Comparison of ENCODE assay signal across 8 cellular contexts in the genomic region with DNA sequence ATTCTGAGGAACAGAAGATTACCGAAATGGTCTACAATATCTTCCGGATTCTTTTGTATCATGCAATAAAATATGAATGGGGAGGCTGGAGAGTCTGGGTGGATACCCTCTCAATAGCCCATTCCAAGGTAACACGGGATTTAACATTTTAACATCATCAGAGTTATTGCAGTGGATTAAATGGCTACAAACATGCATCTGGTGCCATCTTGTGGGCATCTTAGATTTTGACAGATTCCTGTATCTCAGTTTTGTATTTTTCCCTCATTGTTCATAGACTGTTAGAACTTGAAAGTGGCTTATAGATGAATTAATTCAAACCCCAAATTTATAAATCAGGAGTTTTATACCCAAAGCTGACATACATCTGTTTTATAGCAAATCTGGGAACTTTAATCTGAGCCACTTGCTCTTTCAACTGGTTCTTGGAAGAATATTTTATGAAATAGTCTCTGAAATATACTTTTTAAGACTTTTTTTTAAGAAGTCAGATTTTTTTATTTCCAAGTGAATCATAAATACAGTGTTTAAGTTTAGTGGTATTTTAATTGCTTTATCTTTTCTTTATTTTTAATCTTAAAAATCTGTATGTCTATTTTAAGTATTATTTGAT.
DNase-seq lines count a peak whose midpoint lies in the region; ATAC-seq, FAIRE-seq and TF ChIP-seq lines count a peak whose summit lies in the region.

No MANE protein-coding gene starts in this region.

- no peak overlapping the region for H3K27ac ChIP-seq in K562 (ENCODE audit: extremely low read depth, low read depth, low read length)
- H3K27ac ChIP-seq in thyroid gland = no peak overlapping the region

- TF ChIP-seq POLR2A in K562 (conservative IDR thresholded peaks at IDR 0.05) (no peak), thyroid gland (IDR thresholded peaks at IDR 0.05) (no peak)

- FAIRE-seq in K562 (lab: Jason Lieb, UNC) (no peak), islet of Langerhans (lab: Jason Lieb, UNC) (peak; percentile 98)

- in situ Hi-C loops in K562 (cut with MboI) = loop anchor here (25.0 kb wide), 1 partner anchor 1220 kb away; no protein-coding TSS in a partner anchor

- H4K20me1 ChIP-seq in K562 (replicated peaks; ENCODE audit: control insufficient read depth, insufficient read depth, low read length) = no peaks in the 10 kb centered on the region

- H3K4me1 ChIP-seq in K562 (replicated peaks in 1 of 2; ENCODE audit: control insufficient read depth in 2 of 2, insufficient read depth in 2 of 2, low read length in 2 of 2) = no peaks in the 10 kb centered on the region
- H3K4me1 ChIP-seq in thyroid gland = no peaks in the 10 kb centered on the region

- no peak overlapping the region for H2AFZ ChIP-seq in K562 (ENCODE audit: low read depth, low read length)

- no peaks in the 10 kb centered on the region for H3K9me1 ChIP-seq in K562 (ENCODE audit: control insufficient read depth, insufficient read depth, low read length)

- BruUV-seq in K562 (replicated peaks; lab: Mats Ljungman, UMichigan) = no TSS peak

- POLR2A ChIA-PET in K562 (lab: Yijun Ruan, JAX) = no interaction called here

- DNase-seq in COR-L47 (lab: John Stamatoyannopoulos, UW) (peak; percentile 54), NCI-H82 (lab: John Stamatoyannopoulos, UW) (peak; percentile 86), K562 (ENCODE audit: extremely low read depth in 1 of 4, low spot score in 3 of 4) (peak in 3 of 4 experiments; percentile 4 to 34 (median 6)), thyroid gland (peak; percentile 21 to 34), OCI-M2 (lab: John Stamatoyannopoulos, UW; ENCODE audit: unreplicated experiment) (no peak)

- H3K9me3 ChIP-seq in K562 (replicated peaks; ENCODE audit: control insufficient read depth, insufficient read depth, low read depth, low read length) (no peaks in the 10 kb centered on the region), thyroid gland (no peaks in the 10 kb centered on the region)

- H3K27me3 ChIP-seq in K562 (ENCODE audit: control insufficient read depth in 2 of 2, insufficient read depth in 2 of 2, low read length in 2 of 2) (no peaks in the 10 kb centered on the region), thyroid gland (no peaks in the 10 kb centered on the region)

- ATAC-seq in GM18868 (IDR thresholded peaks at IDR 0.05; ENCODE audit: unreplicated experiment) (peak; percentile 82), HG03342 (IDR thresholded peaks at IDR 0.05; ENCODE audit: unreplicated experiment) (peak; percentile 77), K562 (no peak)

- peak in 2 of 3 experiments; percentile 22 to 47; a peak in 2 of 6 replicates for TF ChIP-seq CTCF in K562 (IDR thresholded peaks at IDR 0.05 in 2 of 3, conservative IDR thresholded peaks at IDR 0.05 in 1 of 3; ENCODE audit: insufficient read depth in 2 of 3, low read depth in 1 of 3, low read length in 3 of 3)
- peak in 5 of 6 experiments; percentile 47 to 83 (median 71) for TF ChIP-seq CTCF in thyroid gland (IDR thresholded peaks at IDR 0.05)

- peak; percentile 68 to 70 for TF ChIP-seq RAD21 in K562 (CRISPR knock-in tag; conservative IDR thresholded peaks at IDR 0.05 in 1 of 2, IDR thresholded peaks at IDR 0.05 in 1 of 2)

- H3K4me3 ChIP-seq in K562 (no peak overlapping the region), thyroid gland (replicated peaks in 1 of 3) (no peak overlapping the region)

- H3K79me2 ChIP-seq in K562 (ENCODE audit: control insufficient read depth, insufficient read depth, low read length) = no peaks in the 10 kb centered on the region

- H3K36me3 ChIP-seq in K562 (ENCODE audit: control insufficient read depth, insufficient read depth, low read length) = no peaks in the 10 kb centered on the region
- H3K36me3 ChIP-seq in thyroid gland = no peaks in the 10 kb centered on the region

- no peak for TF ChIP-seq EP300 in K562 (IDR thresholded peaks at IDR 0.05; ENCODE audit: low read length)

- CTCF ChIA-PET in K562 (lab: Yijun Ruan, JAX; ENCODE audit: low intra/inter-chr PET ratio) = no interaction called here

- intact Hi-C loops in K562 (cut with micrococcal nuclease) = loop anchor here (2.0 kb wide), 1 partner anchor 1226 kb away; no protein-coding TSS in a partner anchor
- intact Hi-C loops in thyroid gland (cut with DNase I) = loop anchor here (5.0 kb wide), 1 partner anchor 1225 kb away; no protein-coding TSS in a partner anchor

- 0% methylated on average over 3 of the region's 3 CpGs for WGBS in K562 (ENCODE audit: insufficient coverage, low coverage, missing lambda C conversion rate)
- WGBS in thyroid gland, 2 donors = 33 to 39% methylated on average over 3 of the region's 3 CpGs

- no peak overlapping the region for H3K4me2 ChIP-seq in K562 (ENCODE audit: insufficient read depth, low read length)

- no peak overlapping the region for H3K9ac ChIP-seq in K562 (ENCODE audit: insufficient read depth in 1 of 2, low read depth in 2 of 2, low read length in 2 of 2)

TF ChIP-seq in K562, 482 proteins besides CTCF, POLR2A, EP300 and RAD21:
- TF ChIP-seq, protein P1, sequence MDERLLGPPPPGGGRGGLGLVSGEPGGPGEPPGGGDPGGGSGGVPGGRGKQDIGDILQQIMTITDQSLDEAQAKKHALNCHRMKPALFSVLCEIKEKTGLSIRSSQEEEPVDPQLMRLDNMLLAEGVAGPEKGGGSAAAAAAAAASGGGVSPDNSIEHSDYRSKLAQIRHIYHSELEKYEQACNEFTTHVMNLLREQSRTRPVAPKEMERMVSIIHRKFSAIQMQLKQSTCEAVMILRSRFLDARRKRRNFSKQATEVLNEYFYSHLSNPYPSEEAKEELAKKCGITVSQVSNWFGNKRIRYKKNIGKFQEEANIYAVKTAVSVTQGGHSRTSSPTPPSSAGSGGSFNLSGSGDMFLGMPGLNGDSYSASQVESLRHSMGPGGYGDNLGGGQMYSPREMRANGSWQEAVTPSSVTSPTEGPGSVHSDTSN (CRISPR knock-in tag; IDR thresholded peaks at IDR 0.05; ENCODE audit: low read depth) = no peak
- TF ChIP-seq, protein P1 (tag; conservative IDR thresholded peaks at IDR 0.05; ENCODE audit: low read depth) = no peak
- no peak for TF ChIP-seq CREB1 (IDR thresholded peaks at IDR 0.05)
- TF ChIP-seq CREB1 (CRISPR knock-in tag; IDR thresholded peaks at IDR 0.05) = no peak
- TF ChIP-seq U2AF1 (optimal IDR thresholded peaks at IDR 0.05; ENCODE audit: low read depth, low read length) = no peak
- TF ChIP-seq HIVEP1 (CRISPR knock-in tag; IDR thresholded peaks at IDR 0.05) = no peak
- TF ChIP-seq, protein P2, sequence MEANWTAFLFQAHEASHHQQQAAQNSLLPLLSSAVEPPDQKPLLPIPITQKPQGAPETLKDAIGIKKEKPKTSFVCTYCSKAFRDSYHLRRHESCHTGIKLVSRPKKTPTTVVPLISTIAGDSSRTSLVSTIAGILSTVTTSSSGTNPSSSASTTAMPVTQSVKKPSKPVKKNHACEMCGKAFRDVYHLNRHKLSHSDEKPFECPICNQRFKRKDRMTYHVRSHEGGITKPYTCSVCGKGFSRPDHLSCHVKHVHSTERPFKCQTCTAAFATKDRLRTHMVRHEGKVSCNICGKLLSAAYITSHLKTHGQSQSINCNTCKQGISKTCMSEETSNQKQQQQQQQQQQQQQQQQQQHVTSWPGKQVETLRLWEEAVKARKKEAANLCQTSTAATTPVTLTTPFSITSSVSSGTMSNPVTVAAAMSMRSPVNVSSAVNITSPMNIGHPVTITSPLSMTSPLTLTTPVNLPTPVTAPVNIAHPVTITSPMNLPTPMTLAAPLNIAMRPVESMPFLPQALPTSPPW (CRISPR knock-in tag; IDR thresholded peaks at IDR 0.05) = no peak
- TF ChIP-seq ZKSCAN3 (CRISPR knock-in tag; IDR thresholded peaks at IDR 0.05) = no peak
- TF ChIP-seq, protein P3, sequence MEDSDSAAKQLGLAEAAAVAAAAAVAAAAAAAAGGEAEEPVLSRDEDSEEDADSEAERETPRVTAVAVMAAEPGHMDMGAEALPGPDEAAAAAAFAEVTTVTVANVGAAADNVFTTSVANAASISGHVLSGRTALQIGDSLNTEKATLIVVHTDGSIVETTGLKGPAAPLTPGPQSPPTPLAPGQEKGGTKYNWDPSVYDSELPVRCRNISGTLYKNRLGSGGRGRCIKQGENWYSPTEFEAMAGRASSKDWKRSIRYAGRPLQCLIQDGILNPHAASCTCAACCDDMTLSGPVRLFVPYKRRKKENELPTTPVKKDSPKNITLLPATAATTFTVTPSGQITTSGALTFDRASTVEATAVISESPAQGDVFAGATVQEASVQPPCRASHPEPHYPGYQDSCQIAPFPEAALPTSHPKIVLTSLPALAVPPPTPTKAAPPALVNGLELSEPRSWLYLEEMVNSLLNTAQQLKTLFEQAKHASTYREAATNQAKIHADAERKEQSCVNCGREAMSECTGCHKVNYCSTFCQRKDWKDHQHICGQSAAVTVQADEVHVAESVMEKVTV (CRISPR knock-in tag; IDR thresholded peaks at IDR 0.05) = peak; percentile 31; the same call in 1 of the 2 replicates
- TF ChIP-seq BCOR (IDR thresholded peaks at IDR 0.05) = no peak
